Comparison of ENCODE assay signal across 31 cellular contexts in genomic region chr10:51792678-51793077, GRCh38.
"Had no signal": no experiment of that assay in that cellular context is flagged by ENCODE, and none has a peak within 500 bp of the region (broad histone marks: within the 10 kb centered on the region; RNA-seq: fewer than 3 reads in every experiment).

No MANE protein-coding gene starts in this region.

- FAIRE-seq: pancreas had no signal

- H3K4me3 ChIP-seq: pancreas, psoas muscle, skin epidermis, smooth muscle cell, spleen, suprapubic skin, testis, tibial artery, transverse colon, upper lobe of right lung, uterus had no signal

- H3K4me2 ChIP-seq: smooth muscle cell had no signal

- H3K36me3 ChIP-seq: neutrophil, pancreas, spleen, suprapubic skin, tibial artery, transverse colon, upper lobe of right lung, uterus had no signal

- H3K27ac Mint-ChIP-seq: naive thymus-derived CD8-positive, alpha-beta T cell; natural killer cell treated with Interleukin-12 subunit alpha and Interleukin-12 subunit beta and Interleukin-15 and Interleukin-18, amount 100 ng/mL, for 72 hours; nephron progenitor cell; progenitor cell of endocrine pancreas; stimulated activated memory B cell treated with anti-CD40 and anti-IgM and Interleukin-4, amounts not matched to agents 10 μg/mL and 1 μg/mL and 100 μg/mL, for 72 hours; stimulated activated naive CD8-positive, alpha-beta T cell treated with anti-CD3 and anti-CD28 coated beads, Interleukin-15, amount 100 ng/mL, for 72 hours; type B pancreatic cell had no signal

- H3K27ac ChIP-seq: neutrophil, pancreas, psoas muscle, skin epidermis, spleen, suprapubic skin, testis, tibial artery, transverse colon, upper lobe of right lung, uterus had no signal

- H3K4me1 ChIP-seq: pancreas, psoas muscle, spleen, suprapubic skin, testis, transverse colon, upper lobe of right lung, uterus had no signal

- ATAC-seq: naive thymus-derived CD8-positive, alpha-beta T cell; natural killer cell treated with Interleukin-12 subunit alpha and Interleukin-12 subunit beta and Interleukin-15 and Interleukin-18, amount 100 ng/mL, for 72 hours; pancreas; psoas muscle; right cardiac atrium; sciatic nerve; stimulated activated memory B cell treated with anti-CD40 and anti-IgM and Interleukin-4, amounts not matched to agents 10 μg/mL and 1 μg/mL and 100 μg/mL, for 72 hours; stimulated activated naive CD8-positive, alpha-beta T cell treated with anti-CD3 and anti-CD28 coated beads, Interleukin-15, amount 100 ng/mL, for 72 hours; stimulated activated naive CD8-positive, alpha-beta T cell treated with anti-CD3 and anti-CD28 coated beads, Interleukin-15, Interleukin-2, amounts not matched to agents 100 U/mL and 50 U/mL, for 24 hours; upper lobe of right lung had no signal

- H3K36me3 Mint-ChIP-seq: stimulated activated memory B cell treated with anti-CD40 and anti-IgM and Interleukin-4, amounts not matched to agents 10 μg/mL and 1 μg/mL and 100 μg/mL, for 72 hours; type B pancreatic cell had no signal

- H3K27me3 Mint-ChIP-seq: progenitor cell of endocrine pancreas; stimulated activated memory B cell treated with anti-CD40 and anti-IgM and Interleukin-4, amounts not matched to agents 10 μg/mL and 1 μg/mL and 100 μg/mL, for 72 hours; stimulated activated naive CD8-positive, alpha-beta T cell treated with anti-CD3 and anti-CD28 coated beads, Interleukin-15, amount 100 ng/mL, for 72 hours; type B pancreatic cell had no signal

- H3K9me3 ChIP-seq: neutrophil, pancreas, testis, upper lobe of right lung had no signal

- H3K9me3 Mint-ChIP-seq: type B pancreatic cell had no signal

- H3K4me1 Mint-ChIP-seq: naive thymus-derived CD8-positive, alpha-beta T cell; nephron progenitor cell; neural crest cell; stimulated activated memory B cell treated with anti-CD40 and anti-IgM and Interleukin-4, amounts not matched to agents 10 μg/mL and 1 μg/mL and 100 μg/mL, for 72 hours; stimulated activated naive CD8-positive, alpha-beta T cell treated with anti-CD3 and anti-CD28 coated beads, Interleukin-15, amount 100 ng/mL, for 72 hours had no signal

- H3K4me3 Mint-ChIP-seq: naive thymus-derived CD8-positive, alpha-beta T cell; natural killer cell treated with Interleukin-12 subunit alpha and Interleukin-12 subunit beta and Interleukin-15 and Interleukin-18, amount 100 ng/mL, for 72 hours; nephron progenitor cell; neural crest cell; stimulated activated memory B cell treated with anti-CD40 and anti-IgM and Interleukin-4, amounts not matched to agents 10 μg/mL and 1 μg/mL and 100 μg/mL, for 72 hours; stimulated activated naive CD8-positive, alpha-beta T cell treated with anti-CD3 and anti-CD28 coated beads, Interleukin-15, amount 100 ng/mL, for 72 hours; type B pancreatic cell had no signal

- H3K27me3 ChIP-seq: neutrophil, pancreas, spleen, suprapubic skin, testis, tibial artery, transverse colon, upper lobe of right lung, uterus had no signal

- DNase-seq: naive thymus-derived CD8-positive, alpha-beta T cell; nephron progenitor cell; nucleus accumbens; pancreas; psoas muscle; right cardiac atrium; spleen; stimulated activated CD4-positive, alpha-beta T cell treated with anti-CD3 and anti-CD28 coated beads, Interleukin-12 subunit alpha, Interleukin-12 subunit beta, amount 100 ng/mL, for 4 hours; stimulated activated CD4-positive, alpha-beta T cell treated with anti-CD3 and anti-CD28 coated beads, Interleukin-1b, Interleukin-23, amount 100 ng/mL, for 48 hours; stimulated activated CD4-positive, alpha-beta T cell treated with anti-CD3 and anti-CD28 coated beads, Interleukin-4, amount 100 ng/mL, for 1 hour; stimulated activated CD4-positive, alpha-beta T cell treated with anti-CD3 and anti-CD28 coated beads, Interleukin-4, amount 100 ng/mL, for 4 hours; stimulated activated CD8-positive, alpha-beta memory T cell treated with anti-CD3 and anti-CD28 coated beads, Interleukin-4, amount 100 ng/mL, for 48 hours; stimulated activated naive CD4-positive, alpha-beta T cell; stimulated activated naive CD8-positive, alpha-beta T cell treated with anti-CD3 and anti-CD28 coated beads, Interleukin-15, amount 100 ng/mL, for 72 hours; stimulated activated naive CD8-positive, alpha-beta T cell treated with anti-CD3 and anti-CD28 coated beads, Interleukin-15, Interleukin-2, amounts not matched to agents 100 U/mL and 50 U/mL, for 24 hours; substantia nigra; testis; tibial artery; transverse colon; upper lobe of right lung; uterus had no signal
